In genomic region chr2:170145191-170145590, GRCh38 we compare ENCODE assay signal across 21 cellular contexts. TPM values are rescaled to one million over a fixed set of nuclear protein-coding genes. Genes with fewer than 3 reads are reported as not detected.
DNase-seq lines count a peak whose midpoint lies in the region; ATAC-seq, FAIRE-seq and TF ChIP-seq lines count a peak whose summit lies in the region.
"Had no signal": no experiment of that assay in that cellular context is flagged by ENCODE, and none has a peak within 500 bp of the region (broad histone marks: within the 10 kb centered on the region; RNA-seq: fewer than 3 reads in every experiment).

No MANE protein-coding gene starts in this region.

- H3K9me1 ChIP-seq in K562 (ENCODE audit: control insufficient read depth, insufficient read depth, low read length): no peaks in the 10 kb centered on the region

- POLR2A ChIA-PET in K562 (lab: Yijun Ruan, JAX): interaction anchor here (1.0 to 1.7 kb wide), 3 partner anchors 11 to 16 kb away, joined by 3 to 10 read pairs (median 3); no protein-coding TSS in a partner anchor

- TF ChIP-seq CTCF in DOHH2 (IDR thresholded peaks at IDR 0.05; ENCODE audit: low read depth, low read length, poor library complexity, severe bottlenecking) (no peak), OCI-LY1 (IDR thresholded peaks at IDR 0.05; ENCODE audit: low read length) (no peak), K562 (IDR thresholded peaks at IDR 0.05 in 2 of 3, conservative IDR thresholded peaks at IDR 0.05 in 1 of 3; ENCODE audit: insufficient read depth in 2 of 3, low read depth in 1 of 3, low read length in 3 of 3) (no peak), nephron (IDR thresholded peaks at IDR 0.05; ENCODE audit: unreplicated experiment in 3 of 3) (no peak), nephron progenitor cell (IDR thresholded peaks at IDR 0.05) (no peak), adrenal gland (IDR thresholded peaks at IDR 0.05) (no peak)

- H3K4me3 ChIP-seq in DOHH2 (ENCODE audit: low read length): peak overlapping the region; percentile 63
- H3K4me3 ChIP-seq in OCI-LY1 (ENCODE audit: low read depth, low read length, poor library complexity, severe bottlenecking): peak overlapping the region; percentile 64
- H3K4me3 ChIP-seq in K562: no peak overlapping the region
- H3K4me3 ChIP-seq in adrenal gland: no peak overlapping the region
- H3K4me3 ChIP-seq: GM23248, HAP-1 had no signal

- no peak for TF ChIP-seq EP300 in K562 (IDR thresholded peaks at IDR 0.05; ENCODE audit: low read length)

- H3K36me3 Mint-ChIP-seq in nephron (ENCODE audit: low read depth) (no peaks in the 10 kb centered on the region), nephron progenitor cell (ENCODE audit: low read depth) (no peaks in the 10 kb centered on the region)
- H3K36me3 Mint-ChIP-seq: CD8-positive, alpha-beta T cell had no signal

- no peaks in the 10 kb centered on the region for H3K9me2 ChIP-seq in DOHH2 (replicated peaks; ENCODE audit: control insufficient read depth, low read length)
- no peaks in the 10 kb centered on the region for H3K9me2 ChIP-seq in OCI-LY1 (ENCODE audit: low read depth, low read length)

- H3K4me3 Mint-ChIP-seq in nephron: no peak overlapping the region
- no peak overlapping the region for H3K4me3 Mint-ChIP-seq in nephron progenitor cell
- H3K4me3 Mint-ChIP-seq: CD8-positive, alpha-beta T cell had no signal

- H3K36me3 ChIP-seq in DOHH2 (ENCODE audit: control insufficient read depth, low read length) (no peaks in the 10 kb centered on the region; the same call in 1 of the 2 replicates), OCI-LY1 (ENCODE audit: insufficient read depth, low read length) (no peaks in the 10 kb centered on the region), K562 (ENCODE audit: control insufficient read depth, insufficient read depth, low read length) (no peaks in the 10 kb centered on the region), adrenal gland (replicated peaks in 1 of 2) (no peaks in the 10 kb centered on the region)
- H3K36me3 ChIP-seq: HAP-1 had no signal

- CTCF ChIA-PET in K562 (lab: Yijun Ruan, JAX; ENCODE audit: low intra/inter-chr PET ratio): no interaction called here

- BruUV-seq in K562 (replicated peaks; lab: Mats Ljungman, UMichigan): no TSS peak

- H3K4me2 ChIP-seq in DOHH2 (ENCODE audit: low read length): peak overlapping the region; percentile 72
- peak overlapping the region; percentile 86; the same call in 1 of the 2 replicates for H3K4me2 ChIP-seq in OCI-LY1 (ENCODE audit: low read length)
- no peak overlapping the region for H3K4me2 ChIP-seq in K562 (ENCODE audit: insufficient read depth, low read length)

- H3K27ac Mint-ChIP-seq in nephron (peak overlapping the region; percentile 41 to 96 (median 86)), nephron progenitor cell (no peak overlapping the region)
- H3K27ac Mint-ChIP-seq: CD8-positive, alpha-beta T cell had no signal

- no peak for TF ChIP-seq POLR2A in K562 (conservative IDR thresholded peaks at IDR 0.05)
- TF ChIP-seq POLR2A in adrenal gland (IDR thresholded peaks at IDR 0.05): no peak

- DNase-seq in K562 (ENCODE audit: extremely low read depth in 1 of 4, low spot score in 3 of 4) (no peak), nephron progenitor cell (no peak), adrenal gland (no peak)
- DNase-seq: AML-193; C1 segment of cervical spinal cord; CD8-positive, alpha-beta T cell; GM23248; KG1; NCI-H1105; NCI-H146; NCI-H2029; NCI-H510A treated with DMSO at 0.1 percent for 48 hours; NCI-H748 treated with DMSO at 0.1 percent for 48 hours; OCI-M1; Right ventricle myocardium superior had no signal

- H3K27me3 ChIP-seq in DOHH2 (ENCODE audit: control insufficient read depth, low read length): no peaks in the 10 kb centered on the region
- no peaks in the 10 kb centered on the region for H3K27me3 ChIP-seq in OCI-LY1 (ENCODE audit: insufficient read depth, low read length)
- H3K27me3 ChIP-seq in K562 (ENCODE audit: control insufficient read depth in 2 of 2, insufficient read depth in 2 of 2, low read length in 2 of 2): no peaks in the 10 kb centered on the region
- H3K27me3 ChIP-seq in adrenal gland: no peaks in the 10 kb centered on the region

- H3F3A ChIP-seq in DOHH2 (ENCODE audit: control insufficient read depth, insufficient read depth) (peaks cover 27% of the 10 kb centered on the region), OCI-LY1 (ENCODE audit: insufficient read depth, low read length) (no peaks in the 10 kb centered on the region)

- 73% methylated on average over 1 of the region's 1 CpG for WGBS in K562 (ENCODE audit: insufficient coverage, low coverage, missing lambda C conversion rate)
- 85 to 96% (median 91%) methylated on average over 1 of the region's 1 CpG for WGBS in adrenal gland, 4 donors

- no peak for FAIRE-seq in K562 (lab: Jason Lieb, UNC)

- ATAC-seq in K562 (no peak), GM21390 (IDR thresholded peaks at IDR 0.05; ENCODE audit: unreplicated experiment) (no peak)
- ATAC-seq: CD8-positive, alpha-beta T cell had no signal

- no peak for TF ChIP-seq RAD21 in K562 (CRISPR knock-in tag; conservative IDR thresholded peaks at IDR 0.05 in 1 of 2, IDR thresholded peaks at IDR 0.05 in 1 of 2)

- H3K9me3 ChIP-seq in DOHH2 (ENCODE audit: control insufficient read depth, insufficient read depth, low read length): no peaks in the 10 kb centered on the region
- H3K9me3 ChIP-seq in OCI-LY1 (ENCODE audit: low read length): no peaks in the 10 kb centered on the region
- H3K9me3 ChIP-seq in K562 (replicated peaks; ENCODE audit: control insufficient read depth, insufficient read depth, low read depth, low read length): no peaks in the 10 kb centered on the region
- no peaks in the 10 kb centered on the region for H3K9me3 ChIP-seq in adrenal gland (replicated peaks in 1 of 3)
- H3K9me3 ChIP-seq: HAP-1 had no signal

- no peaks in the 10 kb centered on the region for H4K20me1 ChIP-seq in DOHH2 (ENCODE audit: control insufficient read depth, insufficient read depth, low read depth, low read length)
- no peaks in the 10 kb centered on the region for H4K20me1 ChIP-seq in OCI-LY1 (ENCODE audit: insufficient read depth, low read length)
- H4K20me1 ChIP-seq in K562 (replicated peaks; ENCODE audit: control insufficient read depth, insufficient read depth, low read length): no peaks in the 10 kb centered on the region

- H3K27ac ChIP-seq in DOHH2 (ENCODE audit: low read depth, low read length) (peak overlapping the region; percentile 49), OCI-LY1 (ENCODE audit: low read depth, low read length, poor library complexity, severe bottlenecking) (peak overlapping the region; percentile 96), K562 (ENCODE audit: extremely low read depth, low read depth, low read length) (no peak overlapping the region), adrenal gland (no peak overlapping the region)
- H3K27ac ChIP-seq: GM23248 had no signal

- peaks cover 79% of the 10 kb centered on the region for H3K4me1 ChIP-seq in DOHH2 (ENCODE audit: control insufficient read depth, low read length)
- peaks cover 71% of the 10 kb centered on the region for H3K4me1 ChIP-seq in OCI-LY1 (ENCODE audit: insufficient read depth, low read length, severe bottlenecking)
- peaks cover 23 to 31% of the 10 kb centered on the region in 2 experiments; a peak in 4 of 5 replicates for H3K4me1 ChIP-seq in K562 (replicated peaks in 1 of 2; ENCODE audit: control insufficient read depth in 2 of 2, insufficient read depth in 2 of 2, low read length in 2 of 2)
- peaks cover 7 to 16% of the 10 kb centered on the region in 2 donors for H3K4me1 ChIP-seq in adrenal gland (replicated peaks in 1 of 2)

- peaks cover 19% of the 10 kb centered on the region for H3K79me2 ChIP-seq in DOHH2 (ENCODE audit: control insufficient read depth, low read length)
- no peaks in the 10 kb centered on the region for H3K79me2 ChIP-seq in OCI-LY1 (ENCODE audit: insufficient read depth, low read length)
- H3K79me2 ChIP-seq in K562 (ENCODE audit: control insufficient read depth, insufficient read depth, low read length): no peaks in the 10 kb centered on the region

- H3K9me3 Mint-ChIP-seq in nephron: peaks cover 5% of the 10 kb centered on the region
- H3K9me3 Mint-ChIP-seq in nephron progenitor cell: peaks cover 15% of the 10 kb centered on the region
- H3K9me3 Mint-ChIP-seq: CD8-positive, alpha-beta T cell had no signal

- in situ Hi-C loops in K562 (cut with MboI): no loop called here

- H3K27me3 Mint-ChIP-seq in nephron (ENCODE audit: low read depth) (peaks cover 4% of the 10 kb centered on the region), nephron progenitor cell (ENCODE audit: low read depth, poor library complexity) (peaks cover 4% of the 10 kb centered on the region)

- H3K4me1 Mint-ChIP-seq in nephron (peaks cover 32% of the 10 kb centered on the region), nephron progenitor cell (peaks cover 45% of the 10 kb centered on the region)

- H3K9ac ChIP-seq in OCI-LY1 (ENCODE audit: low read length) (peak overlapping the region; percentile 34; the same call in 1 of the 2 replicates), K562 (ENCODE audit: insufficient read depth in 1 of 2, low read depth in 2 of 2, low read length in 2 of 2) (no peak overlapping the region)
- H3K9ac ChIP-seq: GM23248 had no signal

- H2AFZ ChIP-seq in OCI-LY1 (ENCODE audit: low read length): no peak overlapping the region
- H2AFZ ChIP-seq in K562 (ENCODE audit: low read depth, low read length): no peak overlapping the region
- H2AFZ ChIP-seq: GM23248 had no signal

- intact Hi-C loops in K562 (cut with micrococcal nuclease) (no loop called here), adrenal gland (cut with DNase I) (no loop called here)

TF ChIP-seq in K562, 482 proteins besides CTCF, POLR2A, EP300 and RAD21 (continues in another document):
- peak; percentile 49; the same call in 1 of the 2 replicates for TF ChIP-seq ZNF384 (IDR thresholded peaks at IDR 0.05; ENCODE audit: low read depth, low read length)

RNA-seq across cellular contexts. Expression of gene MYO3B, which starts 32.8 kb away (rescaled TPM):
- total RNA-seq in K562 (2011; cell fraction: chromatin; rRNA removed; ENCODE audit: low replicate concordance): 5.2 and 8.0 TPM in 2 replicates
- total RNA-seq in K562 (2011; cell fraction: nucleolus; rRNA removed): 1.7 and 2.7 TPM in 2 replicates
- 3.4 and 3.9 TPM in 2 replicates for total RNA-seq in K562 (2011; cell fraction: nucleoplasm; rRNA removed)
- total RNA-seq in K562 (2014; rRNA removed) (3.0 and 3.4 TPM in 2 replicates), K562 (2014; rRNA removed; fragmentation: Illumina TruSeq; extraction: Trizol) (4.6 and 4.7 TPM in 2 replicates), K562 (2015; rRNA removed; fragmentation: Illumina TruSeq; extraction: Trizol) (3.4 and 3.8 TPM in 2 replicates), K562 (2021) (3.5 and 4.7 TPM in 2 replicates), adrenal gland (under 1 TPM in 1 of 8 donors, not detected in 7; 0.04 TPM)
- polyA plus RNA-seq in K562 (2011; rRNA removed) (0.32 and 3.6 TPM in 2 replicates), K562 (2014; fragmentation: Illumina TruSeq; extraction: Trizol) (3.4 and 4.2 TPM in 2 replicates), K562 (2014; fragmentation: Nextera tagmentation; extraction: Ambion mirVana) (1 to 10 TPM; 2.9 to 6.5 TPM), K562 (2014; rRNA removed) (2.7 and 3.8 TPM in 2 replicates), adrenal gland (under 1 TPM in 2 of 3 donors, not detected in 1; 0.04 to 0.08 TPM)
- polyA plus RNA-seq in K562 (2011; cell fraction: cytosol; rRNA removed): 0.24 and 1.3 TPM in 2 replicates
- 0.79 and 3.4 TPM in 2 replicates for polyA plus RNA-seq in K562 (2011; cell fraction: nucleus; rRNA removed)
- polyA plus RNA-seq in K562 (2012): 4.5 and 6.0 TPM in 2 replicates
- 1.1 and 3.9 TPM in 2 replicates for polyA minus RNA-seq in K562 (2011; rRNA and poly(A)+ RNA removed)
- polyA minus RNA-seq in K562 (2011; cell fraction: cytosol; rRNA and poly(A)+ RNA removed): 0.27 and 1.7 TPM in 2 replicates
- polyA minus RNA-seq in K562 (2011; cell fraction: nucleus; rRNA and poly(A)+ RNA removed): 1.9 and 6.5 TPM in 2 replicates
- total RNA-seq: CD8-positive, alpha-beta T cell; HT1080; Right ventricle myocardium superior had no signal
- polyA plus RNA-seq: GM23248 had no signal

Comparison
In these comparisons a context has a peak if more than half of its experiments do, and no peak if none do; other contexts are left out.
1. H3K27ac ChIP-seq: peak in DOHH2 (single experiment) and OCI-LY1 (single experiment); none in K562 (single experiment) and adrenal gland (0 of 5).
2. H3K4me3 ChIP-seq: peak in DOHH2 (single experiment) and OCI-LY1 (single experiment); none in K562 (single experiment) and adrenal gland (0 of 4).